In the genomic region with DNA sequence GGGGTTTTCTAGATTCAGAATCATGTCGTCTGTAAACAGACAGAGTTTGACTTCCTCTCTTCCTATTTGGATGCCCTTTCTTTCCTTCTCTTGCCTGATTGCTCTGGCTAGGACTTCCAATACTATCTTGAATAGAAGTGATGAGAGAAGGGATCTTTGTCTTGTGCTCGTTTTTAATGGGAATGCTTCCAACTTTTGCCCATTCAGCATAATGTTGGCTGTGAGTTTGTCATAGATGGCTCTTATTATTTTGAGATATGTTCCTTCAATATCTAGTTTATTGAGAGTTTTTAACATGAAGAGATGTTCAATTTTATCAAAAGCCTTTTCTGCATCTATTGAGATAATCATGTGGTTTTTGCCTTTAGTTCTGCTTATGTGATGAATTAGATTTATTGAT, we compare ENCODE assay signal across 7 cellular contexts. TPM values are rescaled to one million over a fixed set of nuclear protein-coding genes. Genes with fewer than 3 reads are reported as not detected.
"Had no signal": no experiment of that assay in that cellular context is flagged by ENCODE, and none has a peak within 500 bp of the region (broad histone marks: within the 10 kb centered on the region; RNA-seq: fewer than 3 reads in every experiment).

No MANE protein-coding gene starts in this region.

RNA-seq across cellular contexts. Expression of a gene that starts 27.6 kb away (rescaled TPM):
- total RNA-seq: lung microvascular endothelial cell; mammary epithelial cell; mononuclear cell; naive thymus-derived CD4-positive, alpha-beta T cell; naive thymus-derived CD8-positive, alpha-beta T cell had no signal
- polyA plus RNA-seq: immature natural killer cell; keratinocyte; mammary epithelial cell; naive thymus-derived CD4-positive, alpha-beta T cell; naive thymus-derived CD8-positive, alpha-beta T cell had no signal
